1 cellular context compared by ENCODE assay signal in the genomic region with DNA sequence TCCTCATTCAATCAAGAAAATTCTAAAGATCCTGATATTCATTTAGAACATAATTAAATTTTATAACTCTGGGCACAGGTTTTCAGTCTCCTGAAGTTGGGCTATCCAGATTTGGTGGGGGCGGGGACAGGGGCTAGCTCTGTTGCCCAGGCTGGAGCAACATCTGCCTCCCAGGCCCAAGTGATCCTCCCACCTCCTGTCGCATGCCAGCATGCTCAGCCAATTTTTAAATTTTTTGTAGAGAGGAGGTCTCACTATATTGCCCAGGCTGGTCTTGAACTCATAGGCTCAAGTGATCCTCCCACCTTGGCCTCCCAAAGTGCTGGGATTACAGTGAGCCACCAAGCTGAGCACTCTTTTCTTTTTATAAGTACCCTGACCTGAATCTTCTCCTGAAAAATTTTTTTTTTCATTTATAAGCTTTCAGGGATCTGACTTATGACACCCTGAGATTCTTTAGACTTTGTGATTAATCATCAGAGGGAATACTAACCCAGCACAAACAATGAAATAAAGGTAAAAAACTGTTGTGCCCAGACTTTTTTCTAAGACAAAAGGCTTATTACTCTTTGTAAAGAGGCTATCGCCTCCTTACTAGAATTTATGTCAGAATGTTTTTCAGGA.
TF ChIP-seq lines count a peak whose summit lies in the region.

No MANE protein-coding gene starts in this region.

TF ChIP-seq in SK-N-SH, 30 proteins besides CTCF, POLR2A, EP300 and RAD21 (continued from another document):
- TF ChIP-seq, protein P1, sequence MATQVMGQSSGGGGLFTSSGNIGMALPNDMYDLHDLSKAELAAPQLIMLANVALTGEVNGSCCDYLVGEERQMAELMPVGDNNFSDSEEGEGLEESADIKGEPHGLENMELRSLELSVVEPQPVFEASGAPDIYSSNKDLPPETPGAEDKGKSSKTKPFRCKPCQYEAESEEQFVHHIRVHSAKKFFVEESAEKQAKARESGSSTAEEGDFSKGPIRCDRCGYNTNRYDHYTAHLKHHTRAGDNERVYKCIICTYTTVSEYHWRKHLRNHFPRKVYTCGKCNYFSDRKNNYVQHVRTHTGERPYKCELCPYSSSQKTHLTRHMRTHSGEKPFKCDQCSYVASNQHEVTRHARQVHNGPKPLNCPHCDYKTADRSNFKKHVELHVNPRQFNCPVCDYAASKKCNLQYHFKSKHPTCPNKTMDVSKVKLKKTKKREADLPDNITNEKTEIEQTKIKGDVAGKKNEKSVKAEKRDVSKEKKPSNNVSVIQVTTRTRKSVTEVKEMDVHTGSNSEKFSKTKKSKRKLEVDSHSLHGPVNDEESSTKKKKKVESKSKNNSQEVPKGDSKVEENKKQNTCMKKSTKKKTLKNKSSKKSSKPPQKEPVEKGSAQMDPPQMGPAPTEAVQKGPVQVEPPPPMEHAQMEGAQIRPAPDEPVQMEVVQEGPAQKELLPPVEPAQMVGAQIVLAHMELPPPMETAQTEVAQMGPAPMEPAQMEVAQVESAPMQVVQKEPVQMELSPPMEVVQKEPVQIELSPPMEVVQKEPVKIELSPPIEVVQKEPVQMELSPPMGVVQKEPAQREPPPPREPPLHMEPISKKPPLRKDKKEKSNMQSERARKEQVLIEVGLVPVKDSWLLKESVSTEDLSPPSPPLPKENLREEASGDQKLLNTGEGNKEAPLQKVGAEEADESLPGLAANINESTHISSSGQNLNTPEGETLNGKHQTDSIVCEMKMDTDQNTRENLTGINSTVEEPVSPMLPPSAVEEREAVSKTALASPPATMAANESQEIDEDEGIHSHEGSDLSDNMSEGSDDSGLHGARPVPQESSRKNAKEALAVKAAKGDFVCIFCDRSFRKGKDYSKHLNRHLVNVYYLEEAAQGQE (IDR thresholded peaks at IDR 0.05; ENCODE audit: low read depth, low read length), result no peak
- TF ChIP-seq TCF12 (IDR thresholded peaks at IDR 0.05) (peak; percentile 53), GABPA (IDR thresholded peaks at IDR 0.05; ENCODE audit: low read depth) (0 out of 2 replicates have a peak, but pooled peaks have one; percentile 5), SIN3A (IDR thresholded peaks at IDR 0.05; ENCODE audit: borderline replicate concordance, low read depth, low read length) (0 out of 2 replicates have a peak, but pooled peaks have one; percentile 41), MAX (IDR thresholded peaks at IDR 0.05; ENCODE audit: low read depth) (0 out of 2 replicates have a peak, but pooled peaks have one; percentile 28)
